In the genomic region with DNA sequence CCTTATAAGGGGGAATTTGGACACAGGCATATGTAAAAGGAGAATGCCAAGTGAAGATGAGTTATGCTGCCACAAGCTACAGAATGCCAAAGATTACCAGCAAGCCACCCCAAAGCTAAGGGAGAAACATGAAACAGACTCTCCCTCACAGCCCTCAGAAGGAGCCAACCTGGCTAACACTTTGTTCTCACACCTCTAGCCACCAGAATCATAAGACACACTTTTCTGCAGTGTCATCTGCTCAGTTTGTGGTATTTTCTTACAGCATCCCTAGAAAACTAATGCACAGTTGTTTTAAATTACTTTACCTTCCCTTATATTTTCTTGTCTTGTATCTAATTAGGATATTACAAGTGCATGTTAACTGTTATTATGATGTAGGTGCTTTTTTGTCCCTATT, we compare ENCODE assay signal across 18 cellular contexts. TPM values are rescaled to one million over a fixed set of nuclear protein-coding genes. Genes with fewer than 3 reads are reported as not detected.
A peak's percentile ranks its signal among the peaks of the same experiment; 100 is the strongest.
DNase-seq lines count a peak whose midpoint lies in the region; ATAC-seq and TF ChIP-seq lines count a peak whose summit lies in the region.
"Had no signal": no experiment of that assay in that cellular context is flagged by ENCODE, and none has a peak within 500 bp of the region (broad histone marks: within the 10 kb centered on the region; RNA-seq: fewer than 3 reads in every experiment).

No MANE protein-coding gene starts in this region.

- no peak overlapping the region for H2BK12ac ChIP-seq in trophoblast cell (ENCODE audit: low read length)

- H3K9me3 Mint-ChIP-seq in WTC11 (no peaks in the 10 kb centered on the region), natural killer cell (no peaks in the 10 kb centered on the region)
- H3K9me3 Mint-ChIP-seq: CD8-positive, alpha-beta T cell had no signal

- H2BK120ac ChIP-seq in trophoblast cell (ENCODE audit: insufficient read depth, low read length, poor library complexity), result no peak overlapping the region

- no peaks in the 10 kb centered on the region for H3K27me3 ChIP-seq in trophoblast cell (ENCODE audit: insufficient read depth, low read length)
- H3K27me3 ChIP-seq: BE2C had no signal

- H3K18ac ChIP-seq in trophoblast cell (ENCODE audit: low read length), result no peak overlapping the region

- H3K14ac ChIP-seq in trophoblast cell (ENCODE audit: low read length), result no peak overlapping the region

- H3K79me1 ChIP-seq in trophoblast cell (ENCODE audit: low read length), result peaks cover 5% of the 10 kb centered on the region

- no peaks in the 10 kb centered on the region for H3K9me3 ChIP-seq in trophoblast cell (ENCODE audit: insufficient read depth, low read depth, low read length)
- H3K9me3 ChIP-seq: A549, BE2C had no signal

- no peak overlapping the region for H3K4me2 ChIP-seq in trophoblast cell (ENCODE audit: low read length)
- H3K4me2 ChIP-seq: A549 had no signal

- peaks cover 20% of the 10 kb centered on the region for H3K36me3 Mint-ChIP-seq in WTC11
- H3K36me3 Mint-ChIP-seq in natural killer cell, result peaks cover 5% of the 10 kb centered on the region

- no peak overlapping the region for H2BK5ac ChIP-seq in trophoblast cell (ENCODE audit: low read depth, low read length, poor library complexity)

- H3K27me3 Mint-ChIP-seq in WTC11 (ENCODE audit: low read depth) (no peaks in the 10 kb centered on the region), natural killer cell (ENCODE audit: low read depth in 2 of 2) (no peaks in the 10 kb centered on the region)

- H3K4me3 Mint-ChIP-seq in WTC11, result no peak overlapping the region
- no peak overlapping the region for H3K4me3 Mint-ChIP-seq in natural killer cell
- H3K4me3 Mint-ChIP-seq: CD8-positive, alpha-beta T cell had no signal

- H4K12ac ChIP-seq in trophoblast cell (ENCODE audit: low read depth, low read length), result no peak overlapping the region

- TF ChIP-seq CTCF in WTC11 (IDR thresholded peaks at IDR 0.05) (no peak), natural killer cell (IDR thresholded peaks at IDR 0.05) (no peak)

- H3K36me3 ChIP-seq in trophoblast cell (ENCODE audit: control insufficient read depth in 1 of 2, insufficient read depth in 2 of 2, low read length in 2 of 2), result no peaks in the 10 kb centered on the region
- H3K36me3 ChIP-seq: BE2C had no signal

- H3K27ac ChIP-seq in trophoblast cell (ENCODE audit: low read depth, low read length), result no peak overlapping the region
- H3K27ac ChIP-seq: A549, C4-2B, GM23248 had no signal

- CTCF ChIA-PET in WTC11 (lab: Charles Lee), result no interaction called here

- 0 out of 2 replicates have a peak overlapping the region, but pooled peaks have one; percentile 16 for H3K27ac Mint-ChIP-seq in WTC11
- H3K27ac Mint-ChIP-seq in natural killer cell, result peak overlapping the region; percentile 16 to 55

- intact Hi-C loops in natural killer cell (cut with micrococcal nuclease), result loop anchor here (5.0 to 10.0 kb wide), 4 partner anchors 43 to 783 kb away; partner anchors contain the start of genes KLHL20 and PRDX6

- H3K4ac ChIP-seq in trophoblast cell (ENCODE audit: low read depth, low read length), result no peak overlapping the region

- H3K9ac ChIP-seq in trophoblast cell (ENCODE audit: low read length), result no peak overlapping the region
- H3K9ac ChIP-seq: GM23248 had no signal

- peaks cover 2 to 3% of the 10 kb centered on the region in 2 experiments for H3K4me1 ChIP-seq in trophoblast cell (ENCODE audit: control insufficient read depth in 1 of 2, insufficient read depth in 2 of 2, low read length in 2 of 2)
- H3K4me1 ChIP-seq: BE2C had no signal

- POLR2A ChIA-PET in WTC11 (lab: Charles Lee), result interaction anchor here (0.5 kb wide), 1 partner anchor 383 kb away, joined by 3 read pairs; no protein-coding TSS in a partner anchor

- no peaks in the 10 kb centered on the region for H3K79me2 ChIP-seq in trophoblast cell (ENCODE audit: control insufficient read depth, insufficient read depth, low read length, poor library complexity)

- no peak overlapping the region for H3K4me3 ChIP-seq in trophoblast cell (ENCODE audit: low read depth, low read length)
- H3K4me3 ChIP-seq: A549, GM23248 had no signal

- no peak overlapping the region for H3K23ac ChIP-seq in trophoblast cell (ENCODE audit: low read length)

- ATAC-seq in WTC11, result no peak
- peak; percentile 56 to 74 (median 62) for ATAC-seq in natural killer cell
- no peak for ATAC-seq in GM18519 (IDR thresholded peaks at IDR 0.05; ENCODE audit: low FRiP score, unreplicated experiment)
- ATAC-seq: A549; CD8-positive, alpha-beta T cell had no signal

- H4K8ac ChIP-seq in trophoblast cell (ENCODE audit: low read depth, low read length), result no peak overlapping the region

- H2AK5ac ChIP-seq in trophoblast cell (ENCODE audit: low read length), result no peak overlapping the region

- H2AFZ ChIP-seq in trophoblast cell (ENCODE audit: insufficient read depth, low read length, poor library complexity), result no peak overlapping the region
- H2AFZ ChIP-seq: GM23248 had no signal

- DNase-seq in EH (ENCODE audit: low read depth), result peak; percentile 54
- no peak for DNase-seq in WTC11 (ENCODE audit: low spot score)
- peak; percentile 23 for DNase-seq in fibroblast of gingiva (ENCODE audit: low read depth)
- no peak for DNase-seq in natural killer cell
- DNase-seq in trophoblast cell, result no peak
- DNase-seq in hypothalamus (lab: John Stamatoyannopoulos, UW), result no peak
- no peak for DNase-seq in NCI-H748 (lab: John Stamatoyannopoulos, UW; ENCODE audit: unreplicated experiment)
- DNase-seq: BE2C; CD8-positive, alpha-beta T cell; COR-L47; DMS153; DMS79 treated with DMSO at 0.1 percent for 48 hours; GDM1; GM23248; IMR-90 had no signal

- H3K4me1 Mint-ChIP-seq in WTC11 (peaks cover 40% of the 10 kb centered on the region), natural killer cell (peaks cover 32 to 35% of the 10 kb centered on the region in 2 donors)

- H4K91ac ChIP-seq in trophoblast cell (ENCODE audit: low read depth, low read length), result no peak overlapping the region

TF ChIP-seq in WTC11, 78 proteins besides CTCF, POLR2A, EP300 and RAD21:
- no peak for TF ChIP-seq JUN (CRISPR knock-in tag; IDR thresholded peaks at IDR 0.05)
- TF ChIP-seq ZNF121 (CRISPR knock-in tag; IDR thresholded peaks at IDR 0.05), result no peak
- TF ChIP-seq AR (CRISPR knock-in tag; IDR thresholded peaks at IDR 0.05), result no peak
- no peak for TF ChIP-seq NFE2L1 (CRISPR knock-in tag; IDR thresholded peaks at IDR 0.05)
- no peak for TF ChIP-seq ESRRA (CRISPR knock-in tag; IDR thresholded peaks at IDR 0.05; ENCODE audit: borderline replicate concordance)
- TF ChIP-seq SMAD3 (CRISPR knock-in tag; IDR thresholded peaks at IDR 0.05; ENCODE audit: borderline replicate concordance), result no peak
- no peak for TF ChIP-seq ZNF671 (CRISPR knock-in tag; IDR thresholded peaks at IDR 0.05)
- TF ChIP-seq OVOL2 (CRISPR knock-in tag; IDR thresholded peaks at IDR 0.05; ENCODE audit: borderline replicate concordance), result no peak

RNA-seq across cellular contexts. Expression of gene PRDX6, which starts 43.2 kb away (rescaled TPM):
- total RNA-seq in WTC11 (2021), result 512 to 538 TPM (median 516 TPM) in 3 replicates
- 10 to 100 TPM; 95.2 to 99.9 (median 99.9) TPM for total RNA-seq in natural killer cell
- polyA plus RNA-seq in trophoblast cell (2013), result 297 and 312 TPM in 2 replicates

Comparison
In these comparisons a context has a peak if more than half of its experiments do, and no peak if none do; other contexts are left out.
1. DNase-seq: peak in EH (single experiment) and fibroblast of gingiva (single experiment); none in WTC11 (single experiment), natural killer cell (single experiment), trophoblast cell (0 of 2), hypothalamus (0 of 51) and NCI-H748 (single experiment).
2. ATAC-seq: peak in natural killer cell (3 of 3); none in WTC11 (single experiment) and GM18519 (single experiment).